ENCODE assay signal across 1 cellular context in the genomic region with DNA sequence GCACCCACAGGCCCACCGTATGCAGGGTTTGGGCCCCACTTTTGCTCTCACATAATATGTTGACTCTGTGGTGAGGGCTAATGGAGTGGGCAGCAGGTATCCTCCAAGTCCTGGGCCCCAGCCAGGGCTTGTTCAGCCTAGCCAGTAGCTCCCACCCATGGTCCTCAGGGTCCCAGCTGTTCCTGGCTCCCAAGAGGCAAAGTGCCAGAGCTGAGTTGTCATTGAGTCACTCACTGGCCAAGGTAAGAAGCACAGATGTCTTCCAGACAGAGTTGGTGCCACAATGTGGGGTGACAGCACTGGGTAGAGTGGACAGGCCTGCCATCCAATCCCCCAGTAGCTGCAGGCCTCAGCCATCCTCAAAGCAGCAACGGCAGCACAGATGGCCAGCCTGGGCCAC.
TF ChIP-seq lines count a peak whose summit lies in the region.

No MANE protein-coding gene starts in this region.

TF ChIP-seq in K562, 482 proteins besides CTCF, POLR2A, EP300 and RAD21:
- TF ChIP-seq GTF2E2 (tag; IDR thresholded peaks at IDR 0.05) (no peak), SIN3A (IDR thresholded peaks at IDR 0.05; ENCODE audit: borderline replicate concordance in 2 of 2, control insufficient read depth in 1 of 2, low read depth in 2 of 2, low read length in 2 of 2) (no peak), ZNF274 (IDR thresholded peaks at IDR 0.05; ENCODE audit: borderline replicate concordance, low read depth, low read length) (no peak), ETV5 (CRISPR knock-in tag; IDR thresholded peaks at IDR 0.05; ENCODE audit: low read depth) (no peak), NCOA2 (IDR thresholded peaks at IDR 0.05; ENCODE audit: partially characterized antibody in 2 of 2) (no peak), ZEB2 (IDR thresholded peaks at IDR 0.05) (no peak), CHCHD3 (CRISPR knock-in tag; IDR thresholded peaks at IDR 0.05) (no peak), CBX3 (IDR thresholded peaks at IDR 0.05; ENCODE audit: borderline replicate concordance in 1 of 2, low read length in 2 of 2) (no peak), JUND (IDR thresholded peaks at IDR 0.05; ENCODE audit: borderline replicate concordance, low read depth, low read length) (no peak), JUND (tag; IDR thresholded peaks at IDR 0.05; ENCODE audit: borderline replicate concordance, low read depth, low read length) (no peak), CC2D1A (IDR thresholded peaks at IDR 0.05) (no peak), CEBPB (tag; IDR thresholded peaks at IDR 0.05) (no peak), ZNF354B (CRISPR knock-in tag; IDR thresholded peaks at IDR 0.05) (no peak)
- TF ChIP-seq, protein P1, sequence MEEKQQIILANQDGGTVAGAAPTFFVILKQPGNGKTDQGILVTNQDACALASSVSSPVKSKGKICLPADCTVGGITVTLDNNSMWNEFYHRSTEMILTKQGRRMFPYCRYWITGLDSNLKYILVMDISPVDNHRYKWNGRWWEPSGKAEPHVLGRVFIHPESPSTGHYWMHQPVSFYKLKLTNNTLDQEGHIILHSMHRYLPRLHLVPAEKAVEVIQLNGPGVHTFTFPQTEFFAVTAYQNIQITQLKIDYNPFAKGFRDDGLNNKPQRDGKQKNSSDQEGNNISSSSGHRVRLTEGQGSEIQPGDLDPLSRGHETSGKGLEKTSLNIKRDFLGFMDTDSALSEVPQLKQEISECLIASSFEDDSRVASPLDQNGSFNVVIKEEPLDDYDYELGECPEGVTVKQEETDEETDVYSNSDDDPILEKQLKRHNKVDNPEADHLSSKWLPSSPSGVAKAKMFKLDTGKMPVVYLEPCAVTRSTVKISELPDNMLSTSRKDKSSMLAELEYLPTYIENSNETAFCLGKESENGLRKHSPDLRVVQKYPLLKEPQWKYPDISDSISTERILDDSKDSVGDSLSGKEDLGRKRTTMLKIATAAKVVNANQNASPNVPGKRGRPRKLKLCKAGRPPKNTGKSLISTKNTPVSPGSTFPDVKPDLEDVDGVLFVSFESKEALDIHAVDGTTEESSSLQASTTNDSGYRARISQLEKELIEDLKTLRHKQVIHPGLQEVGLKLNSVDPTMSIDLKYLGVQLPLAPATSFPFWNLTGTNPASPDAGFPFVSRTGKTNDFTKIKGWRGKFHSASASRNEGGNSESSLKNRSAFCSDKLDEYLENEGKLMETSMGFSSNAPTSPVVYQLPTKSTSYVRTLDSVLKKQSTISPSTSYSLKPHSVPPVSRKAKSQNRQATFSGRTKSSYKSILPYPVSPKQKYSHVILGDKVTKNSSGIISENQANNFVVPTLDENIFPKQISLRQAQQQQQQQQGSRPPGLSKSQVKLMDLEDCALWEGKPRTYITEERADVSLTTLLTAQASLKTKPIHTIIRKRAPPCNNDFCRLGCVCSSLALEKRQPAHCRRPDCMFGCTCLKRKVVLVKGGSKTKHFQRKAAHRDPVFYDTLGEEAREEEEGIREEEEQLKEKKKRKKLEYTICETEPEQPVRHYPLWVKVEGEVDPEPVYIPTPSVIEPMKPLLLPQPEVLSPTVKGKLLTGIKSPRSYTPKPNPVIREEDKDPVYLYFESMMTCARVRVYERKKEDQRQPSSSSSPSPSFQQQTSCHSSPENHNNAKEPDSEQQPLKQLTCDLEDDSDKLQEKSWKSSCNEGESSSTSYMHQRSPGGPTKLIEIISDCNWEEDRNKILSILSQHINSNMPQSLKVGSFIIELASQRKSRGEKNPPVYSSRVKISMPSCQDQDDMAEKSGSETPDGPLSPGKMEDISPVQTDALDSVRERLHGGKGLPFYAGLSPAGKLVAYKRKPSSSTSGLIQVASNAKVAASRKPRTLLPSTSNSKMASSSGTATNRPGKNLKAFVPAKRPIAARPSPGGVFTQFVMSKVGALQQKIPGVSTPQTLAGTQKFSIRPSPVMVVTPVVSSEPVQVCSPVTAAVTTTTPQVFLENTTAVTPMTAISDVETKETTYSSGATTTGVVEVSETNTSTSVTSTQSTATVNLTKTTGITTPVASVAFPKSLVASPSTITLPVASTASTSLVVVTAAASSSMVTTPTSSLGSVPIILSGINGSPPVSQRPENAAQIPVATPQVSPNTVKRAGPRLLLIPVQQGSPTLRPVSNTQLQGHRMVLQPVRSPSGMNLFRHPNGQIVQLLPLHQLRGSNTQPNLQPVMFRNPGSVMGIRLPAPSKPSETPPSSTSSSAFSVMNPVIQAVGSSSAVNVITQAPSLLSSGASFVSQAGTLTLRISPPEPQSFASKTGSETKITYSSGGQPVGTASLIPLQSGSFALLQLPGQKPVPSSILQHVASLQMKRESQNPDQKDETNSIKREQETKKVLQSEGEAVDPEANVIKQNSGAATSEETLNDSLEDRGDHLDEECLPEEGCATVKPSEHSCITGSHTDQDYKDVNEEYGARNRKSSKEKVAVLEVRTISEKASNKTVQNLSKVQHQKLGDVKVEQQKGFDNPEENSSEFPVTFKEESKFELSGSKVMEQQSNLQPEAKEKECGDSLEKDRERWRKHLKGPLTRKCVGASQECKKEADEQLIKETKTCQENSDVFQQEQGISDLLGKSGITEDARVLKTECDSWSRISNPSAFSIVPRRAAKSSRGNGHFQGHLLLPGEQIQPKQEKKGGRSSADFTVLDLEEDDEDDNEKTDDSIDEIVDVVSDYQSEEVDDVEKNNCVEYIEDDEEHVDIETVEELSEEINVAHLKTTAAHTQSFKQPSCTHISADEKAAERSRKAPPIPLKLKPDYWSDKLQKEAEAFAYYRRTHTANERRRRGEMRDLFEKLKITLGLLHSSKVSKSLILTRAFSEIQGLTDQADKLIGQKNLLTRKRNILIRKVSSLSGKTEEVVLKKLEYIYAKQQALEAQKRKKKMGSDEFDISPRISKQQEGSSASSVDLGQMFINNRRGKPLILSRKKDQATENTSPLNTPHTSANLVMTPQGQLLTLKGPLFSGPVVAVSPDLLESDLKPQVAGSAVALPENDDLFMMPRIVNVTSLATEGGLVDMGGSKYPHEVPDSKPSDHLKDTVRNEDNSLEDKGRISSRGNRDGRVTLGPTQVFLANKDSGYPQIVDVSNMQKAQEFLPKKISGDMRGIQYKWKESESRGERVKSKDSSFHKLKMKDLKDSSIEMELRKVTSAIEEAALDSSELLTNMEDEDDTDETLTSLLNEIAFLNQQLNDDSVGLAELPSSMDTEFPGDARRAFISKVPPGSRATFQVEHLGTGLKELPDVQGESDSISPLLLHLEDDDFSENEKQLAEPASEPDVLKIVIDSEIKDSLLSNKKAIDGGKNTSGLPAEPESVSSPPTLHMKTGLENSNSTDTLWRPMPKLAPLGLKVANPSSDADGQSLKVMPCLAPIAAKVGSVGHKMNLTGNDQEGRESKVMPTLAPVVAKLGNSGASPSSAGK (IDR thresholded peaks at IDR 0.05): no peak
- TF ChIP-seq, protein P2, sequence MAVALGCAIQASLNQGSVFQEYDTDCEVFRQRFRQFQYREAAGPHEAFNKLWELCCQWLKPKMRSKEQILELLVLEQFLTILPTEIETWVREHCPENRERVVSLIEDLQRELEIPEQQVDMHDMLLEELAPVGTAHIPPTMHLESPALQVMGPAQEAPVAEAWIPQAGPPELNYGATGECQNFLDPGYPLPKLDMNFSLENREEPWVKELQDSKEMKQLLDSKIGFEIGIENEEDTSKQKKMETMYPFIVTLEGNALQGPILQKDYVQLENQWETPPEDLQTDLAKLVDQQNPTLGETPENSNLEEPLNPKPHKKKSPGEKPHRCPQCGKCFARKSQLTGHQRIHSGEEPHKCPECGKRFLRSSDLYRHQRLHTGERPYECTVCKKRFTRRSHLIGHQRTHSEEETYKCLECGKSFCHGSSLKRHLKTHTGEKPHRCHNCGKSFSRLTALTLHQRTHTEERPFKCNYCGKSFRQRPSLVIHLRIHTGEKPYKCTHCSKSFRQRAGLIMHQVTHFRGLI (CRISPR knock-in tag; IDR thresholded peaks at IDR 0.05): no peak
